ENCODE assay signal across 20 cellular contexts in the genomic region with DNA sequence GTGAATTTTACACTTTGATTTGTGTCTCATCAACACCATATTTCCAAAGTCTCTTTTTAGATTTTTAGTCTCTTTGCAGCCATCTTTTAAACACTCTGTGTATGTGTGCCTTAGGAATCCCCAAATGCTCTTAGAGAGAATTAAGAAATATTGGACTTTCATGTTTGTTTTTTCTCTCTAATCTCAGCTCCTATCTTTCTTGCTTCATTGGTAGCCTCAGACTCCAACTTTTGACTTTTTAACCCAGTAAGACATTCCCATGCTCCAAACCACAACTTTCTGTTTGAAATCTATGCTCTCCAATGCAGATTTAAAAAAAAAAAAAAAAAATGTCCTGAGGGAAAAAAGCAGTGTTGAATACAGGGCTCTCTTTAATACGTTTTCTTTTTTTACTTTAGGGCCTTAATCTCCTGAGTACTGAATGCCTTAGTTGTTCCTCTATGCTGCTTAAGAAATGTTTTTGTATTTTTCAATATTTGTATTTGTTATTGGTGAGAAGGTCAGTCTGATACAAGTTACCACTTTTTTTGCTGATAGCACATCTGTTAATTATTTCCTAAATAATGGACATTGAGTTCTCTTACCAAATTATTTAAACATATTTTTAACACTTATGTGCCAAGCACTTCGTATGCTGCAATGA.
DNase-seq lines count a peak whose midpoint lies in the region; ATAC-seq and TF ChIP-seq lines count a peak whose summit lies in the region.
"Had no signal": no experiment of that assay in that cellular context is flagged by ENCODE, and none has a peak within 500 bp of the region (broad histone marks: within the 10 kb centered on the region; RNA-seq: fewer than 3 reads in every experiment).

No MANE protein-coding gene starts in this region.

- H3K36me3 Mint-ChIP-seq in GM23338 (ENCODE audit: low read depth) = no peaks in the 10 kb centered on the region
- H3K36me3 Mint-ChIP-seq: CD8-positive, alpha-beta T cell had no signal

- no peak for TF ChIP-seq CTCF in GM23338 (conservative IDR thresholded peaks at IDR 0.05; ENCODE audit: low read depth in 2 of 2)
- no peak for TF ChIP-seq CTCF in right lobe of liver (IDR thresholded peaks at IDR 0.05)
- TF ChIP-seq CTCF in adrenal gland (IDR thresholded peaks at IDR 0.05) = no peak

- DNase-seq in GM23338 (ENCODE audit: low spot score) (no peak), RPMI7951 (ENCODE audit: low read depth) (peak; percentile 8), right lobe of liver (no peak), adrenal gland (no peak), NOMO-1 treated with DMSO at 0.1 percent for 48 hours (lab: John Stamatoyannopoulos, UW; ENCODE audit: unreplicated experiment) (no peak), retina (no peak)
- DNase-seq: CD8-positive, alpha-beta T cell; COR-L47; DMS 273 treated with DMSO at 0.1 percent for 48 hours; DMS53; DND-41; EL; GM23248; H7; HFFc6 had no signal

- H3K4me3 ChIP-seq in GM23338 = no peak overlapping the region
- no peak overlapping the region for H3K4me3 ChIP-seq in right lobe of liver
- H3K4me3 ChIP-seq in adrenal gland = no peak overlapping the region
- H3K4me3 ChIP-seq: BLaER1 treated with 17β-estradiol and CSF1 and Interleukin-3, amounts not matched to agents 10 nM and 100 nM; GM23248 had no signal

- no peaks in the 10 kb centered on the region for H3K9me3 Mint-ChIP-seq in GM23338

- H3K27ac ChIP-seq in GM23338 (ENCODE audit: low read depth) = no peak overlapping the region
- H3K27ac ChIP-seq in right lobe of liver = no peak overlapping the region
- no peak overlapping the region for H3K27ac ChIP-seq in adrenal gland
- H3K27ac ChIP-seq: BLaER1 treated with 17β-estradiol and CSF1 and Interleukin-3, amounts not matched to agents 10 nM and 100 nM; GM23248; HL-60 had no signal

- H2AFZ ChIP-seq in GM23338 = no peak overlapping the region
- H2AFZ ChIP-seq: GM23248 had no signal

- no peaks in the 10 kb centered on the region for H4K20me1 ChIP-seq in GM23338 (replicated peaks; ENCODE audit: insufficient read depth)
- H4K20me1 ChIP-seq: BLaER1 treated with 17β-estradiol and CSF1 and Interleukin-3, amounts not matched to agents 10 nM and 100 nM had no signal

- H3K4me1 Mint-ChIP-seq in GM23338 = peaks cover 19% of the 10 kb centered on the region
- H3K4me1 Mint-ChIP-seq: B cell, IgD-negative memory B cell had no signal

- no peaks in the 10 kb centered on the region for H3K9me3 ChIP-seq in right lobe of liver
- no peaks in the 10 kb centered on the region for H3K9me3 ChIP-seq in adrenal gland (replicated peaks in 1 of 3)
- H3K9me3 ChIP-seq: BLaER1 treated with 17β-estradiol and CSF1 and Interleukin-3, amounts not matched to agents 10 nM and 100 nM had no signal

- no peak overlapping the region for H3K4me2 ChIP-seq in GM23338
- H3K4me2 ChIP-seq: BLaER1 treated with 17β-estradiol and CSF1 and Interleukin-3, amounts not matched to agents 10 nM and 100 nM had no signal

- H3K4me1 ChIP-seq in GM23338 (ENCODE audit: insufficient read depth) = peaks cover 9% of the 10 kb centered on the region
- H3K4me1 ChIP-seq in right lobe of liver = peaks cover 0 to 8% (median 3%) of the 10 kb centered on the region in 4 donors
- no peaks in the 10 kb centered on the region for H3K4me1 ChIP-seq in adrenal gland (replicated peaks in 1 of 2)
- H3K4me1 ChIP-seq: BLaER1 treated with 17β-estradiol and CSF1 and Interleukin-3, amounts not matched to agents 10 nM and 100 nM had no signal

- no peaks in the 10 kb centered on the region for H3K27me3 ChIP-seq in GM23338 (ENCODE audit: insufficient read depth)
- H3K27me3 ChIP-seq in right lobe of liver = no peaks in the 10 kb centered on the region
- H3K27me3 ChIP-seq in adrenal gland = no peaks in the 10 kb centered on the region
- H3K27me3 ChIP-seq: BLaER1 treated with 17β-estradiol and CSF1 and Interleukin-3, amounts not matched to agents 10 nM and 100 nM had no signal

- H3K79me2 ChIP-seq in GM23338 (replicated peaks; ENCODE audit: insufficient read depth) = no peaks in the 10 kb centered on the region

- H3K36me3 ChIP-seq in GM23338 (ENCODE audit: insufficient read depth) (no peaks in the 10 kb centered on the region), right lobe of liver (no peaks in the 10 kb centered on the region), adrenal gland (replicated peaks in 1 of 2) (no peaks in the 10 kb centered on the region)
- H3K36me3 ChIP-seq: BLaER1 treated with 17β-estradiol and CSF1 and Interleukin-3, amounts not matched to agents 10 nM and 100 nM had no signal

- TF ChIP-seq POLR2A in right lobe of liver (IDR thresholded peaks at IDR 0.05) = no peak
- TF ChIP-seq POLR2A in adrenal gland (IDR thresholded peaks at IDR 0.05) = no peak

- peak overlapping the region; percentile 52 for H3K27ac Mint-ChIP-seq in GM23338
- H3K27ac Mint-ChIP-seq: B cell; CD8-positive, alpha-beta T cell; HFFc6; IgD-negative memory B cell had no signal

- WGBS in right lobe of liver (ENCODE audit: insufficient coverage, low coverage, low lambda C conversion rate, missing lambda C conversion rate) = 17% methylated on average over 2 of the region's 2 CpGs
- 55 to 63% (median 60%) methylated on average over 2 of the region's 2 CpGs for WGBS in adrenal gland, 4 donors

- no peak for ATAC-seq in GM23338
- peak; percentile 59 to 85 (median 78) for ATAC-seq in right lobe of liver
- ATAC-seq: CD8-positive, alpha-beta T cell; HCT116 had no signal

- no peaks in the 10 kb centered on the region for H3F3A ChIP-seq in GM23338 (replicated peaks; ENCODE audit: low read depth)

- H3K9me2 ChIP-seq in GM23338 (ENCODE audit: insufficient read depth) = no peaks in the 10 kb centered on the region

- no peaks in the 10 kb centered on the region for H3K27me3 Mint-ChIP-seq in GM23338 (ENCODE audit: insufficient read depth, low read depth, poor library complexity)
- H3K27me3 Mint-ChIP-seq: B cell, IgD-negative memory B cell had no signal

- H3K4me3 Mint-ChIP-seq in GM23338 = no peak overlapping the region
- H3K4me3 Mint-ChIP-seq: B cell; CD8-positive, alpha-beta T cell; HFFc6; IgD-negative memory B cell had no signal

- intact Hi-C loops in right lobe of liver (cut with DNase I) (no loop called here), adrenal gland (cut with DNase I) (no loop called here)

TF ChIP-seq in GM23338, 12 proteins besides CTCF, POLR2A, EP300 and RAD21 (continues in another document):
- no peak for TF ChIP-seq POLR2AphosphoS5 (IDR thresholded peaks at IDR 0.05; ENCODE audit: low read depth)
- no peak for TF ChIP-seq EZH2phosphoT487 (IDR thresholded peaks at IDR 0.05; ENCODE audit: unreplicated experiment)
- TF ChIP-seq, protein P1, sequence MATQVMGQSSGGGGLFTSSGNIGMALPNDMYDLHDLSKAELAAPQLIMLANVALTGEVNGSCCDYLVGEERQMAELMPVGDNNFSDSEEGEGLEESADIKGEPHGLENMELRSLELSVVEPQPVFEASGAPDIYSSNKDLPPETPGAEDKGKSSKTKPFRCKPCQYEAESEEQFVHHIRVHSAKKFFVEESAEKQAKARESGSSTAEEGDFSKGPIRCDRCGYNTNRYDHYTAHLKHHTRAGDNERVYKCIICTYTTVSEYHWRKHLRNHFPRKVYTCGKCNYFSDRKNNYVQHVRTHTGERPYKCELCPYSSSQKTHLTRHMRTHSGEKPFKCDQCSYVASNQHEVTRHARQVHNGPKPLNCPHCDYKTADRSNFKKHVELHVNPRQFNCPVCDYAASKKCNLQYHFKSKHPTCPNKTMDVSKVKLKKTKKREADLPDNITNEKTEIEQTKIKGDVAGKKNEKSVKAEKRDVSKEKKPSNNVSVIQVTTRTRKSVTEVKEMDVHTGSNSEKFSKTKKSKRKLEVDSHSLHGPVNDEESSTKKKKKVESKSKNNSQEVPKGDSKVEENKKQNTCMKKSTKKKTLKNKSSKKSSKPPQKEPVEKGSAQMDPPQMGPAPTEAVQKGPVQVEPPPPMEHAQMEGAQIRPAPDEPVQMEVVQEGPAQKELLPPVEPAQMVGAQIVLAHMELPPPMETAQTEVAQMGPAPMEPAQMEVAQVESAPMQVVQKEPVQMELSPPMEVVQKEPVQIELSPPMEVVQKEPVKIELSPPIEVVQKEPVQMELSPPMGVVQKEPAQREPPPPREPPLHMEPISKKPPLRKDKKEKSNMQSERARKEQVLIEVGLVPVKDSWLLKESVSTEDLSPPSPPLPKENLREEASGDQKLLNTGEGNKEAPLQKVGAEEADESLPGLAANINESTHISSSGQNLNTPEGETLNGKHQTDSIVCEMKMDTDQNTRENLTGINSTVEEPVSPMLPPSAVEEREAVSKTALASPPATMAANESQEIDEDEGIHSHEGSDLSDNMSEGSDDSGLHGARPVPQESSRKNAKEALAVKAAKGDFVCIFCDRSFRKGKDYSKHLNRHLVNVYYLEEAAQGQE (IDR thresholded peaks at IDR 0.05; ENCODE audit: unreplicated experiment) = no peak
- TF ChIP-seq CREB1 (CRISPR knock-in tag; IDR thresholded peaks at IDR 0.05; ENCODE audit: low read depth) = no peak
- TF ChIP-seq ZNF331 (CRISPR knock-in tag; IDR thresholded peaks at IDR 0.05; ENCODE audit: low read depth) = no peak
- no peak for TF ChIP-seq STAT1 (IDR thresholded peaks at IDR 0.05; ENCODE audit: unreplicated experiment)
